ENCODE assay signal across 7 cellular contexts in the genomic region with DNA sequence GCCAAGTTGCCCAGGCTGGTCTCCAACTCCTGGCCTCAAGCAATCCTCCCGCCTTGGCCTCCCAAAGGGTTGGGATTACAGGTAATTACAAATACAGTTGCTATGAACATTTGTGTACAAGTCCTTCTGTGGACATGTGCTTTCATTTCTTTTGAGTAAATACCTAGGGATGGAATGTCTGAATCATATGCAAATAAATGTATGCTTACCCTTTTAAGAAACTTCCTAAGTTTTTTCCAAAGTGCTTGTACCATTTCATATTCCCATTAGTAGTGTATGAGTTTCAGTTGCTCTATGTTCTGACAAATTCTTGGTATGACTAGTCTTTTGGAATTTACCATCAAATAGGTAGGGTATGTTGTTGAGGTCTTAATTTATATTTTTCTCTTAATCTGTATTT. TPM values are rescaled to one million over a fixed set of nuclear protein-coding genes. Genes with fewer than 3 reads are reported as not detected.
A peak's percentile ranks its signal among the peaks of the same experiment; 100 is the strongest.
DNase-seq lines count a peak whose midpoint lies in the region; FAIRE-seq and TF ChIP-seq lines count a peak whose summit lies in the region.
"Not testable (repeated sequence)": the region's sequence is repeated elsewhere in the genome, so short reads cannot be mapped to it uniquely, and the experiment has no call there.

No MANE protein-coding gene starts in this region.

- H3K4me3 Mint-ChIP-seq in activated naive CD4-positive, alpha-beta T cell treated with anti-CD3 and anti-CD28 coated beads, Interleukin-2, amount 50 U/mL, for 24 hours: not testable (repeated sequence)

- not testable (repeated sequence) for H3K36me3 ChIP-seq in bronchial epithelial cell (ENCODE audit: control insufficient read depth, insufficient read depth, low read length); keratinocyte (ENCODE audit: control insufficient read depth in 2 of 2, extremely low read depth in 1 of 2, insufficient read depth in 2 of 2, low read length in 2 of 2)

- H3K79me2 ChIP-seq in keratinocyte (ENCODE audit: control insufficient read depth, insufficient read depth, low read length): not testable (repeated sequence)

- H3K4me2 ChIP-seq in keratinocyte (ENCODE audit: control insufficient read depth, extremely low read depth, insufficient read depth, low read depth, low read length): not testable (repeated sequence)

- H3K4me1 Mint-ChIP-seq in activated naive CD4-positive, alpha-beta T cell treated with anti-CD3 and anti-CD28 coated beads, Interleukin-2, amount 50 U/mL, for 24 hours: not testable (repeated sequence)

- not testable (repeated sequence) for H3K9me3 Mint-ChIP-seq in activated naive CD4-positive, alpha-beta T cell treated with anti-CD3 and anti-CD28 coated beads, Interleukin-2, amount 50 U/mL, for 24 hours

- not testable (repeated sequence) for H4K20me1 ChIP-seq in keratinocyte (ENCODE audit: control insufficient read depth, extremely low read depth, insufficient read depth, low read length)

- not testable (repeated sequence) for H3K9me1 ChIP-seq in keratinocyte (ENCODE audit: control insufficient read depth, extremely low read depth, insufficient read depth, low read length)

- not testable (repeated sequence) for H3K27me3 Mint-ChIP-seq in activated naive CD4-positive, alpha-beta T cell treated with anti-CD3 and anti-CD28 coated beads, Interleukin-2, amount 50 U/mL, for 24 hours

- H2AFZ ChIP-seq in keratinocyte (ENCODE audit: control insufficient read depth, low read length): not testable (repeated sequence)

- not testable (repeated sequence) for H3K4me1 ChIP-seq in keratinocyte (ENCODE audit: control insufficient read depth, extremely low read depth, insufficient read depth, low read length)

- not testable (repeated sequence) for H3K36me3 Mint-ChIP-seq in activated naive CD4-positive, alpha-beta T cell treated with anti-CD3 and anti-CD28 coated beads, Interleukin-2, amount 50 U/mL, for 24 hours

- peak; percentile 26 for DNase-seq in AG10803 (ENCODE audit: low read depth)
- peak; percentile 83 for DNase-seq in ELR (ENCODE audit: low read depth)
- DNase-seq in M059J (ENCODE audit: low read depth): peak; percentile 45
- peak; percentile 88 for DNase-seq in bronchial epithelial cell (ENCODE audit: low read depth)
- peak; percentile 8 for DNase-seq in fibroblast of mammary gland (ENCODE audit: low read depth)
- peak; percentile 30 for DNase-seq in keratinocyte (ENCODE audit: low read depth, low spot score)

- FAIRE-seq in bronchial epithelial cell (lab: Jason Lieb, UNC): peak; percentile 28
- FAIRE-seq in keratinocyte (lab: Jason Lieb, UNC): not testable (repeated sequence)

- not testable (repeated sequence) for H3K4me3 ChIP-seq in AG10803 (ENCODE audit: low read length); bronchial epithelial cell (ENCODE audit: low read depth, low read length); fibroblast of mammary gland (ENCODE audit: control insufficient read depth, low read depth, low read length); keratinocyte (ENCODE audit: control insufficient read depth in 2 of 3, extremely low read depth in 1 of 3, insufficient read depth in 2 of 3, low read depth in 1 of 3, low read length in 3 of 3)

- H3K27ac Mint-ChIP-seq in activated naive CD4-positive, alpha-beta T cell treated with anti-CD3 and anti-CD28 coated beads, Interleukin-2, amount 50 U/mL, for 24 hours: peak overlapping the region; percentile 73

- H3K9ac ChIP-seq in keratinocyte (ENCODE audit: control insufficient read depth, extremely low read depth, insufficient read depth, low read length): not testable (repeated sequence)

- H3K27me3 ChIP-seq in bronchial epithelial cell (ENCODE audit: control insufficient read depth, insufficient read depth, low read length); keratinocyte (ENCODE audit: control insufficient read depth, extremely low read depth, insufficient read depth, low read length): not testable (repeated sequence)

- H3K9me3 ChIP-seq in keratinocyte (ENCODE audit: control insufficient read depth, low read depth, low read length): not testable (repeated sequence)

- dilution Hi-C loops in keratinocyte (cut with MboI; ENCODE audit: extremely low pct_ligation_motif_present, low sequenced_read_pairs): not testable (repeated sequence)

- not testable (repeated sequence) for H3K27ac ChIP-seq in keratinocyte (ENCODE audit: control insufficient read depth, insufficient read depth, low read length)

- not testable (repeated sequence) for TF ChIP-seq CTCF in AG10803 (conservative IDR thresholded peaks at IDR 0.05; ENCODE audit: low read length); bronchial epithelial cell (IDR thresholded peaks at IDR 0.05; ENCODE audit: insufficient read depth, low read length, severe bottlenecking); fibroblast of mammary gland (conservative IDR thresholded peaks at IDR 0.05; ENCODE audit: control insufficient read depth, insufficient read depth, low read depth, low read length); keratinocyte (optimal IDR thresholded peaks at IDR 0.05 in 1 of 3, IDR thresholded peaks at IDR 0.05 in 1 of 3, conservative IDR thresholded peaks at IDR 0.05 in 1 of 3; ENCODE audit: extremely low read depth in 1 of 3, insufficient read depth in 2 of 3, low read length in 3 of 3)

RNA-seq across cellular contexts. Expression of a gene that starts 4.2 kb away (rescaled TPM):
- total RNA-seq in M059J (2014; rRNA removed; shearing (Covaris generic)): 22.8 and 37.4 TPM in 2 replicates
- 21.6 and 32.4 TPM in 2 replicates for total RNA-seq in bronchial epithelial cell
- 28.2 to 39.9 TPM (median 32.7 TPM) in 3 replicates for polyA plus RNA-seq in keratinocyte
- polyA plus RNA-seq in keratinocyte (2011; ENCODE audit: low read depth): 28.1 TPM
- polyA plus RNA-seq in keratinocyte (2011; cell fraction: cytosol; rRNA removed): 16.1 and 42.9 TPM in 2 replicates
- polyA plus RNA-seq in keratinocyte (2011; cell fraction: nucleus; rRNA removed): 53.4 and 61.9 TPM in 2 replicates
- 18.2 and 22.1 TPM in 2 replicates for polyA plus RNA-seq in keratinocyte (2012; ENCODE audit: low replicate concordance)
- polyA minus RNA-seq in keratinocyte: 11.7 to 57.8 TPM (median 33.7 TPM) in 3 replicates
- 15.0 TPM for polyA minus RNA-seq in keratinocyte (2011; cell fraction: cytosol; rRNA and poly(A)+ RNA removed)
- polyA minus RNA-seq in keratinocyte (2011; cell fraction: nucleus; rRNA and poly(A)+ RNA removed): 38.0 and 73.1 TPM in 2 replicates

Comparison
In these comparisons a context has a peak if more than half of its experiments do, and no peak if none do; other contexts are left out.
1. DNase-seq: peak in every context shown above with its lines; median percentile 88 in bronchial epithelial cell; 83 in ELR; 45 in M059J; 30 in keratinocyte; 26 in AG10803; 8 in fibroblast of mammary gland.